8 cellular contexts compared by ENCODE assay signal in genomic region chr6:36340671-36341454, GRCh38. TPM values are rescaled to one million over a fixed set of nuclear protein-coding genes. Genes with fewer than 3 reads are reported as not detected.
DNase-seq lines count a peak whose midpoint lies in the region; ATAC-seq and TF ChIP-seq lines count a peak whose summit lies in the region.

No MANE protein-coding gene starts in this region.

- ATAC-seq in HG02610 (IDR thresholded peaks at IDR 0.05; ENCODE audit: unreplicated experiment) (peak; percentile 42), omental fat pad (ENCODE audit: low FRiP score) (peak; percentile 86), GM18517 (IDR thresholded peaks at IDR 0.05; ENCODE audit: unreplicated experiment) (no peak)

- POLR2A ChIA-PET in RWPE1 (lab: Yijun Ruan, JAX; ENCODE audit: low non-redundant PET): no interaction called here

- DNase-seq in CD1c-positive myeloid dendritic cell (ENCODE audit: extremely low spot score): peak; percentile 82
- peak; percentile 66 for DNase-seq in RWPE1 (ENCODE audit: low spot score)
- DNase-seq in activated gamma-delta T cell treated with anti-CD3 and anti-CD28 coated beads, Interleukin-2, amount 50 U/mL, for 16 hours (ENCODE audit: low read depth): peak; percentile 41
- peak; percentile 82 for DNase-seq in germinal center (ENCODE audit: low spot score)
- DNase-seq in omental fat pad (ENCODE audit: low spot score): peak; percentile 82
- DNase-seq in superior temporal gyrus (ENCODE audit: extremely low spot score): peak; percentile 83

- TF ChIP-seq CTCF in RWPE1 (conservative IDR thresholded peaks at IDR 0.05; ENCODE audit: low read depth) (peak; percentile 94), omental fat pad (IDR thresholded peaks at IDR 0.05) (peak in 2 of 3 donors; percentile 54 to 84)

- CTCF ChIA-PET in RWPE1 (lab: Yijun Ruan, JAX): interaction anchor here (0.5 to 1.2 kb wide), 24 partner anchors 11 to 1472 kb away, joined by 3 to 6 read pairs (median 4); no protein-coding TSS in a partner anchor

- no peak overlapping the region for H3K27ac ChIP-seq in RWPE1

RNA-seq across cellular contexts. Expression of gene BNIP5, which starts 4.2 kb away (rescaled TPM):
- total RNA-seq in omental fat pad: not detected

RNA-seq across cellular contexts. Expression of gene ETV7, which starts 46.6 kb away (rescaled TPM):
- 1 to 10 TPM in 3 of 4 donors, under 1 TPM in 1; 0.56 to 5.9 (median 2.8) TPM for total RNA-seq in omental fat pad
